6 cellular contexts compared by ENCODE assay signal in genomic region chr20:12653642-12654041, GRCh38.
"Had no signal": no experiment of that assay in that cellular context is flagged by ENCODE, and none has a peak within 500 bp of the region (broad histone marks: within the 10 kb centered on the region; RNA-seq: fewer than 3 reads in every experiment).

No MANE protein-coding gene starts in this region.

- H3K9ac ChIP-seq: KMS-11 had no signal

- ATAC-seq: K562 had no signal

- FAIRE-seq: HTR-8/SVneo, K562 had no signal

- H3K27ac ChIP-seq: HL-60, KMS-11 had no signal

- DNase-seq: KBM-7, KG1 had no signal

- H3K4me3 ChIP-seq: K562 had no signal

- H3K4me2 ChIP-seq: KMS-11 had no signal
